8 cellular contexts compared by ENCODE assay signal in the genomic region with DNA sequence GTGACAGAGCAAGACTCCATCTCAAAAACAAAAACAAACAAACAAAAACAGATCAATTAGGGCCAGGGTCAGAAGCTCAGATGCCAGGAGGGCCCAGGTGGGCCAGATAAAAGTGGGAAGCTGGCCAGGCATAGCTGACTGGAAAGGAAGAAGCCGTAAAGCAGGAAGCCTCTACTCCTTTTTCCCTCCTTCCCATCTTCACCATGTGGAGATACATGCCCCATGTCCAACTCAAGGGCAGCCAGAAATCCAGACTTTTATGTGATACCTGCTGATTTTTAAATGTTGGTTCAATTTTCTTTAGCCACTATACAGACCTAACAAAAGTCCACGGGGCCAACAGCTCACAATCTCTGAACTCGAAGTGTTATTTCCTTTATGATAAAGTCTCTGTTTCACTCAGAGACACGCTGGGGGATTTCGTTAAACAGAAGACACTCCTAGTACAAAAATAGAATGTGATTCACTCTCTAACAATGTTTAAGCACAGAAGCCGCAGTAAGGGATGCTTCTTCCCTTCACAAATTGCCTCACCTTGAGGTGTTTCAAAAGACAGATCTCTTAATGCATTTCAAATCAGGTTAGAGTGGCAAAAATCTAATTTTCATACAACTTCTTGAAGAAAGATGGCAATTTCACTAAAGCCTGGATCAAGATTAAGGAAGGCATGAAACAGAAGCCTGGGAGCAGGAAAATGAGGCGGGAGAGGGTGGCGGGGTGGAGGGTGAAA. TPM values are rescaled to one million over a fixed set of nuclear protein-coding genes. Genes with fewer than 3 reads are reported as not detected.
DNase-seq lines count a peak whose midpoint lies in the region; ATAC-seq, FAIRE-seq and TF ChIP-seq lines count a peak whose summit lies in the region.

No MANE protein-coding gene starts in this region.

- FAIRE-seq in GM12891 (lab: Jason Lieb, UNC) = no peak

- DNase-seq in GM12864 (ENCODE audit: low read depth) (peak; percentile 44), HPDE6-E6E7 (ENCODE audit: extremely low spot score) (peak; percentile 34), epithelial cell of prostate (ENCODE audit: low read depth, low spot score) (no peak), DMS 273 treated with DMSO at 0.1 percent for 48 hours (lab: John Stamatoyannopoulos, UW) (no peak), NCI-H1436 (lab: John Stamatoyannopoulos, UW) (no peak), NCI-H446 treated with DMSO at 0.1 percent for 48 hours (lab: John Stamatoyannopoulos, UW) (no peak), GM12891 (ENCODE audit: insufficient read length, low spot score) (no peak)

- ATAC-seq in GM21528 (IDR thresholded peaks at IDR 0.05; ENCODE audit: low FRiP score, unreplicated experiment) = peak; percentile 77

- TF ChIP-seq POLR2A in GM12891 (IDR thresholded peaks at IDR 0.05; ENCODE audit: low read depth, low read length) = no peak

- H3K27ac ChIP-seq in epithelial cell of prostate = peak overlapping the region; percentile 22

- no peak for TF ChIP-seq CTCF in GM12864 (IDR thresholded peaks at IDR 0.05; ENCODE audit: low read depth, low read length, missing control alignments)

- no peak overlapping the region for H3K4me3 ChIP-seq in GM12864 (ENCODE audit: low read depth, low read length)

TF ChIP-seq in GM12891, 5 proteins besides CTCF, POLR2A, EP300 and RAD21:
- TF ChIP-seq SPI1 (IDR thresholded peaks at IDR 0.05; ENCODE audit: low read depth, low read length) = no peak
- no peak for TF ChIP-seq POLR2AphosphoS5 (IDR thresholded peaks at IDR 0.05; ENCODE audit: low read depth, low read length)
- TF ChIP-seq PAX5 (IDR thresholded peaks at IDR 0.05; ENCODE audit: insufficient read depth, low read length, severe bottlenecking) = no peak
- no peak for TF ChIP-seq TAF1 (IDR thresholded peaks at IDR 0.05; ENCODE audit: low read depth, low read length)
- TF ChIP-seq POU2F2 (IDR thresholded peaks at IDR 0.05; ENCODE audit: low read depth, low read length) = no peak
TF ChIP-seq in GM12891: peak in this region for 0.

RNA-seq across cellular contexts. Expression of a gene that starts 14.0 kb away (rescaled TPM):
- not detected for polyA plus RNA-seq in GM12891 (2012; ENCODE audit: low read depth, missing spikeins)

RNA-seq across cellular contexts. Expression of a gene that starts 48.9 kb away (rescaled TPM):
- polyA plus RNA-seq in GM12891 (2012; ENCODE audit: low read depth, missing spikeins) = 12.6 TPM

RNA-seq across cellular contexts. Expression of a gene that starts 49.0 kb away (rescaled TPM):
- polyA plus RNA-seq in GM12891 (2012; ENCODE audit: low read depth, missing spikeins) = 4.9 TPM

Comparison
In these comparisons a context has a peak if more than half of its experiments do, and no peak if none do; other contexts are left out.
1. DNase-seq: peak in GM12864 (single experiment) and HPDE6-E6E7 (single experiment); none in epithelial cell of prostate (single experiment), DMS 273 treated with DMSO at 0.1 percent for 48 hours (single experiment), NCI-H1436 (single experiment), NCI-H446 treated with DMSO at 0.1 percent for 48 hours (single experiment) and GM12891 (single experiment).